ENCODE assay signal across 8 cellular contexts in the genomic region with DNA sequence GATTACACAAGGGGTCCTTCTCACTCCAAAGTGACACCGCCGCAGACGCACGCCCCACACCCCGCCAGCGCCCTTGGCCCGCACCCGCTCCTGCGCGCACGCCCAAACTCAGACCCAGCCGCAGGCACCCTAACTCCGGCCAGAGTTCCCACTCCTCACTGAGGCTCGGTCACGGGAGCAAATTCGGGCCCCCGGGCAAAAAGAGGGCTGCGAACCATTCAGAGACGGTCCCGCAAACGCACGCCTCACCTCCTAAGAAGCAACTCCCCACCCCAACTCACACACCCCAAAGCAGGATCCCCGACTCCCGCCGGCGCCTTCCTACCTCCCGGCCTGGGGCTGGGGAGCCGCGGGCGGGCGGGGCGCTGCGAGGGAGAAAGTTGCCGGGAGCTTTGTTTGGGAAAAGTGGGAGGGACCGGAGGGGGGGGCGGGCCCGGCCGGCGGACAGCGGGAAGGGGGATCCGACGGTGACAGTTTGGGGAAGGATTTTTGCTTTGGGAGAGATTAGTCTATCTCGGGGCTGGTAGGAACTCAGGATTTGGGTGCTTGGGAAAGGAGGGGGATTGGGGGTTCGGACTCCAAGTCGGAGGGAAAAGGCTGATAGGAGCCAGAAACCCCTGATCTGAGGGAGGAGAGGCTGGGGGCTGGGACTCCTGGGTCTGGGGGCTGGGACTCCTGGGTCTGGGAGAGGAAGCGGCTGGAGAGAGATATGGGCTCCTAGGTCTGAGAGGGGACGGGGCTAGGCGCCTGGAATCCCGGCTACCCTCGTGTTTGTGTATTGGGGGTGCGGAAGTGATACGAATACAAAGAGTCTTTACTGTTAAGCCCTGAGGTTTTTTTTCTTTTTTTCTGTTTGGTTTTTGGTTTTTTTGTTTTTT. TPM values are rescaled to one million over a fixed set of nuclear protein-coding genes. Genes with fewer than 3 reads are reported as not detected.
DNase-seq lines count a peak whose midpoint lies in the region; ATAC-seq, FAIRE-seq and TF ChIP-seq lines count a peak whose summit lies in the region.

A gene (minus strand): TSS at position 369 of the 878 bp plus-strand sequence. CDS start 2,341 bp downstream, outside the sequence.

- H3K27ac Mint-ChIP-seq in CD8-positive, alpha-beta memory T cell, result peak within 1 kb of the TSS in 3 of 8 donors; percentile 22 to 77 (median 59)
- no peak within 1 kb of the TSS for H3K27ac Mint-ChIP-seq in immature natural killer cell

- CTCF ChIA-PET in CD8-positive, alpha-beta memory T cell (lab: Charles Lee), result no interaction called here
- CTCF ChIA-PET in mammary epithelial cell (lab: Charles Lee; ENCODE audit: low non-redundant PET), result interaction anchor here (0.5 to 0.6 kb wide), 2 partner anchors 96 to 184 kb away, joined by 4 to 14 read pairs; no protein-coding TSS in a partner anchor

- dilution Hi-C loops in mammary epithelial cell (cut with HindIII; ENCODE audit: low sequenced_read_pairs), result no loop called here

- POLR2A ChIA-PET in CD8-positive, alpha-beta memory T cell (lab: Charles Lee), result no interaction called here

- H3K4me2 ChIP-seq in mammary epithelial cell (ENCODE audit: insufficient read depth, low read depth, low read length), result peak within 1 kb of the TSS; percentile 99

- H3K27me3 Mint-ChIP-seq in CD8-positive, alpha-beta memory T cell, result peaks cover 15 to 34% of the 10 kb centered on the region in 2 donors
- H3K27me3 Mint-ChIP-seq in immature natural killer cell (ENCODE audit: low read depth in 3 of 3), result peaks cover 5 to 16% (median 15%) of the 10 kb centered on the region in 3 donors

- H3K9ac ChIP-seq in mammary epithelial cell (ENCODE audit: insufficient read depth, low read length), result peak within 1 kb of the TSS; percentile 68

- ATAC-seq in GM21515 (IDR thresholded peaks at IDR 0.05; ENCODE audit: unreplicated experiment) (no peak), HG02763 (IDR thresholded peaks at IDR 0.05; ENCODE audit: unreplicated experiment) (no peak)

- BruUV-seq in mammary epithelial cell (replicated peaks; lab: Mats Ljungman, UMichigan), result no TSS peak

- no peak for TF ChIP-seq CTCF in mammary epithelial cell (conservative IDR thresholded peaks at IDR 0.05 in 1 of 2, IDR thresholded peaks at IDR 0.05 in 1 of 2; ENCODE audit: extremely low read depth in 1 of 2, insufficient read depth in 1 of 2, low read depth in 1 of 2, low read length in 2 of 2)

- peaks cover 26% of the 10 kb centered on the region for H3K4me1 ChIP-seq in CD8-positive, alpha-beta memory T cell (ENCODE audit: insufficient read depth, low read length)
- peaks cover 4% of the 10 kb centered on the region for H3K4me1 ChIP-seq in mammary epithelial cell (ENCODE audit: insufficient read depth, low read length)
- H3K4me1 ChIP-seq in small intestine (ENCODE audit: control insufficient read depth in 2 of 2, insufficient read depth in 1 of 2, low read depth in 1 of 2, low read length in 1 of 2), result peaks cover 0 to 2% of the 10 kb centered on the region in 2 donors

- no peaks in the 10 kb centered on the region for H3K79me2 ChIP-seq in mammary epithelial cell (ENCODE audit: insufficient read depth, low read length)

- in situ Hi-C loops in mammary epithelial cell (cut with MboI; ENCODE audit: low sequenced_read_pairs in 2 of 2), result no loop called here

- peak within 1 kb of the TSS; percentile 61 for H3K4me3 ChIP-seq in CD8-positive, alpha-beta memory T cell (ENCODE audit: low read length)
- H3K4me3 ChIP-seq in MG63, result peak within 1 kb of the TSS; percentile 60
- H3K4me3 ChIP-seq in mammary epithelial cell (replicated peaks in 1 of 3; ENCODE audit: insufficient read depth in 1 of 3, low read depth in 2 of 3, low read length in 3 of 3), result peak within 1 kb of the TSS; percentile 70 to 98 (median 77)
- peak within 1 kb of the TSS; percentile 31 to 40 for H3K4me3 ChIP-seq in small intestine (ENCODE audit: low read depth in 1 of 2, low read length in 2 of 2)

- H3K36me3 ChIP-seq in CD8-positive, alpha-beta memory T cell (ENCODE audit: insufficient read depth, low read length), result no peaks in the 10 kb centered on the region
- H3K36me3 ChIP-seq in MG63, result no peaks in the 10 kb centered on the region
- H3K36me3 ChIP-seq in mammary epithelial cell (ENCODE audit: insufficient read depth, low read length), result no peaks in the 10 kb centered on the region
- no peaks in the 10 kb centered on the region for H3K36me3 ChIP-seq in small intestine (ENCODE audit: control insufficient read depth in 2 of 2, insufficient read depth in 2 of 2, low read length in 2 of 2)

- H3K27me3 ChIP-seq in CD8-positive, alpha-beta memory T cell (ENCODE audit: insufficient read depth, low read length, poor library complexity, severe bottlenecking), result peaks cover 14% of the 10 kb centered on the region
- H3K27me3 ChIP-seq in MG63 (no peaks in the 10 kb centered on the region), mammary epithelial cell (ENCODE audit: insufficient read depth, low read length) (no peaks in the 10 kb centered on the region), small intestine (ENCODE audit: control insufficient read depth in 2 of 2, insufficient read depth in 2 of 2, low read length in 2 of 2) (no peaks in the 10 kb centered on the region)

- 1% methylated on average over 21 of the region's 52 CpGs for WGBS in mammary epithelial cell (ENCODE audit: low coverage, missing lambda C conversion rate)
- WGBS in small intestine, 3 donors, result 1 to 2% (median 1%) methylated on average over 51 to 52 of the region's 52 CpGs

- peak within 1 kb of the TSS; percentile 64 for H3K27ac ChIP-seq in CD8-positive, alpha-beta memory T cell (ENCODE audit: low read depth, low read length)
- H3K27ac ChIP-seq in mammary epithelial cell (ENCODE audit: insufficient read depth, low read depth, low read length), result peak within 1 kb of the TSS; percentile 51
- H3K27ac ChIP-seq in small intestine (ENCODE audit: low read depth in 1 of 2, low read length in 1 of 2), result peak within 1 kb of the TSS; percentile 47 to 76

- peak within 1 kb of the TSS; percentile 40 to 78 (median 68) for H3K4me3 Mint-ChIP-seq in CD8-positive, alpha-beta memory T cell
- peak within 1 kb of the TSS; percentile 12 to 60 (median 44) for H3K4me3 Mint-ChIP-seq in immature natural killer cell

- H3K36me3 Mint-ChIP-seq in CD8-positive, alpha-beta memory T cell, result no peaks in the 10 kb centered on the region
- H3K36me3 Mint-ChIP-seq in immature natural killer cell, result no peaks in the 10 kb centered on the region

- H3K9me3 Mint-ChIP-seq in CD8-positive, alpha-beta memory T cell, result no peaks in the 10 kb centered on the region
- no peaks in the 10 kb centered on the region for H3K9me3 Mint-ChIP-seq in immature natural killer cell

- peak within 1 kb of the TSS; percentile 97 for H2AFZ ChIP-seq in mammary epithelial cell (ENCODE audit: low read depth, low read length)

- intact Hi-C loops in mammary epithelial cell (cut with micrococcal nuclease), result loop anchor here (2.0 to 5.0 kb wide), 2 partner anchors 23 to 280 kb away; a partner anchor contains a TSS

- peaks cover 0 to 12% (median 11%) of the 10 kb centered on the region in 3 donors for H3K4me1 Mint-ChIP-seq in CD8-positive, alpha-beta memory T cell
- peaks cover 6 to 11% of the 10 kb centered on the region in 2 donors for H3K4me1 Mint-ChIP-seq in immature natural killer cell

- no peaks in the 10 kb centered on the region for H4K20me1 ChIP-seq in mammary epithelial cell (ENCODE audit: insufficient read depth, low read length)

- FAIRE-seq in small intestine (lab: Jason Lieb, UNC), result no peak

- H3K9me3 ChIP-seq in CD8-positive, alpha-beta memory T cell (ENCODE audit: low read length), result no peaks in the 10 kb centered on the region
- H3K9me3 ChIP-seq in MG63, result no peaks in the 10 kb centered on the region
- no peaks in the 10 kb centered on the region for H3K9me3 ChIP-seq in mammary epithelial cell (replicated peaks; ENCODE audit: insufficient read depth, low read length)
- H3K9me3 ChIP-seq in small intestine (ENCODE audit: control insufficient read depth, low read depth), result no peaks in the 10 kb centered on the region

- DNase-seq in CD8-positive, alpha-beta memory T cell, result peak in 2 of 5 donors; percentile 22 to 23
- DNase-seq in MG63, result peak; percentile 78
- peak; percentile 43 for DNase-seq in mammary epithelial cell
- DNase-seq in immature natural killer cell, result no peak
- peak; percentile 32 for DNase-seq in small intestine
- no peak for DNase-seq in HUDEP-2 (lab: John Stamatoyannopoulos, UW; ENCODE audit: unreplicated experiment in 76 of 76)

RNA-seq across cellular contexts. Expression of the gene that starts here (rescaled TPM):
- not detected for total RNA-seq in CD8-positive, alpha-beta memory T cell
- polyA plus RNA-seq in CD8-positive, alpha-beta memory T cell, result not detected
- 13.5 and 14.6 TPM in 2 replicates for total RNA-seq in MG63 (2014; rRNA removed; shearing (Covaris generic); ENCODE audit: low replicate concordance)
- 10 to 100 TPM; 20.8 to 40.3 TPM for total RNA-seq in mammary epithelial cell
- polyA plus RNA-seq in mammary epithelial cell (20.4 TPM), immature natural killer cell (not detected), small intestine (10 to 100 TPM in 1 of 3 donors, 1 to 10 TPM in 2; 1.8 to 17.2 (median 6.5) TPM)
- 37.6 TPM for polyA minus RNA-seq in mammary epithelial cell

Comparison
In these comparisons a context has a peak if more than half of its experiments do, and no peak if none do; other contexts are left out.
1. RNA of the gene that starts here (total RNA-seq): 20.8 to 40.3 TPM in mammary epithelial cell and 13.5 to 14.6 TPM in MG63; not detected in CD8-positive, alpha-beta memory T cell; every median in the first group is over 10 times any median in the second.
2. DNase-seq: peak in MG63 (single experiment), mammary epithelial cell (single experiment) and small intestine (single experiment); none in immature natural killer cell (0 of 3) and HUDEP-2 (0 of 76).
3. Peak in every context shown above with its lines, with median percentiles within 50 percentile points of each other: H3K27ac ChIP-seq and H3K4me3 ChIP-seq.